27 cellular contexts compared by ENCODE assay signal in genomic region chr20:37838769-37839431, GRCh38.
"Had no signal": no experiment of that assay in that cellular context is flagged by ENCODE, and none has a peak within 500 bp of the region (broad histone marks: within the 10 kb centered on the region; RNA-seq: fewer than 3 reads in every experiment).

No MANE protein-coding gene starts in this region.

- H3K4me1 ChIP-seq: body of pancreas, thyroid gland had no signal

- H3K4me2 ChIP-seq: smooth muscle cell had no signal

- H3K79me2 ChIP-seq: parathyroid adenoma had no signal

- DNase-seq: activated B cell treated with CpG ODN at 0.5 μM for 24 hours; activated CD4-positive, alpha-beta T cell treated with anti-CD3 and anti-CD28 coated beads for 36 hours; activated CD4-positive, alpha-beta T cell treated with anti-CD3 and anti-CD28 coated beads, Interleukin-2, amount 50 U/mL, for 4 hours; activated CD8-positive, alpha-beta memory T cell treated with anti-CD3 and anti-CD28 coated beads for 24 hours; activated effector memory CD4-positive, alpha-beta T cell treated with anti-CD3 and anti-CD28 coated beads, Interleukin-2, amount 50 U/mL, for 16 hours; activated naive CD4-positive, alpha-beta T cell treated with anti-CD3 and anti-CD28 coated beads for 36 hours; activated naive CD8-positive, alpha-beta T cell treated with anti-CD3 and anti-CD28 coated beads for 36 hours; activated T-cell treated with anti-CD3 and anti-CD28 coated beads, Interleukin-2, amount 50 U/mL, for 1 hour; adrenal gland; aorta; body of pancreas; dorsolateral prefrontal cortex; effector memory CD4-positive, alpha-beta T cell; left ventricle myocardium superior; naive thymus-derived CD4-positive, alpha-beta T cell; occipital lobe; psoas muscle; stimulated activated CD4-positive, alpha-beta T cell treated with anti-CD3 and anti-CD28 coated beads, Interleukin-1b, Interleukin-23, amount 100 ng/mL, for 48 hours; stimulated activated CD4-positive, alpha-beta T cell treated with anti-CD3 and anti-CD28 coated beads, Interleukin-4, amount 100 ng/mL, for 4 hours; stimulated activated CD8-positive, alpha-beta memory T cell treated with anti-CD3 and anti-CD28 coated beads, Interleukin-4, amount 100 ng/mL, for 48 hours; stimulated activated naive B cell treated with anti-CD40 and anti-IgM and Interleukin-4, amounts not matched to agents 10 μg/mL and 1 μg/mL and 100 μg/mL, for 72 hours; stomach; T-helper 9 cell; thyroid gland had no signal

- H3K4me3 ChIP-seq: adrenal gland, body of pancreas, coronary artery, dorsolateral prefrontal cortex, psoas muscle, smooth muscle cell, stomach, thyroid gland had no signal

- H2AFZ ChIP-seq: parathyroid adenoma had no signal

- H3K9me3 ChIP-seq: adrenal gland, body of pancreas, psoas muscle, stomach, thyroid gland had no signal

- H3K9ac ChIP-seq: parathyroid adenoma had no signal

- H3K27ac ChIP-seq: adrenal gland, body of pancreas, coronary artery, dorsolateral prefrontal cortex, parathyroid adenoma, psoas muscle, thyroid gland had no signal

- H3K27me3 ChIP-seq: adrenal gland, body of pancreas, dorsolateral prefrontal cortex, stomach, thyroid gland had no signal
